Comparison of ENCODE assay signal across 8 cellular contexts in the genomic region with DNA sequence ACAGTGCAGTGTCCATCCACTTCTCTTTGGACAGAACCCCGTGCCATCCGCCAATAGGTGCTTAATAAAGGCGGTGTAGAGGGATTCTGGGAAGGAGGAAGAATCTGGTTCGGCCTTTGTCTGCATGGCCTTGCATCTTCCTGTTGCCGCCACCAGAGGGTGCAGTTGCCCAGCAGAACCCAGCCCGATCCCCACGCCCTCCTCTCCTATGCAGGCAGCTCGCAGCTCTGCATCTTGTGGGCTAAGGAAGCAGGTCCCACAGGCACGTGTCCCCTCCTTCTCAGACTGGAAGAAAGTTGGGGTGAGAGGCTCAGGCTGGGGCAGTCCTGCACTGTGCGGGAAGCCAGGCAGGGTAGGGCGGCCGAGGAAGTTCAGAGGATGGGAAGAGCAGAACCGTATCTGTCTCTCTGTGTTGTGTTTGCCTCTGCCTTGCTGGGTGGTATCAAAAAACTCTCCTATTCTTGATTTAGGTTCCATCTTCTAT. TPM values are rescaled to one million over a fixed set of nuclear protein-coding genes. Genes with fewer than 3 reads are reported as not detected.
A peak's percentile ranks its signal among the peaks of the same experiment; 100 is the strongest.
DNase-seq lines count a peak whose midpoint lies in the region; ATAC-seq and TF ChIP-seq lines count a peak whose summit lies in the region.

No MANE protein-coding gene starts in this region.

- peaks cover 3% of the 10 kb centered on the region for H3K27me3 Mint-ChIP-seq in endothelial cell (ENCODE audit: unreplicated experiment)

- H3K4me1 Mint-ChIP-seq in endothelial cell (ENCODE audit: unreplicated experiment): peaks cover 63% of the 10 kb centered on the region

- peak; percentile 85 for DNase-seq in A172 (ENCODE audit: low spot score)
- peak; percentile 63 to 66 for DNase-seq in NOMO-1 (lab: John Stamatoyannopoulos, UW; ENCODE audit: unreplicated experiment in 2 of 2)
- peak; percentile 83 for DNase-seq in activated CD8-positive, alpha-beta memory T cell treated with anti-CD3 and anti-CD28 coated beads for 24 hours
- peak; percentile 75 for DNase-seq in endothelial cell (ENCODE audit: low spot score)
- peak; percentile 22 to 32 for DNase-seq in stimulated activated CD8-positive, alpha-beta memory T cell treated with anti-CD3 and anti-CD28 coated beads, Interleukin-7, amount 100 ng/mL, for 1 hour (ENCODE audit: low read depth in 2 of 2)

- peak overlapping the region; percentile 49 for H3K4me3 Mint-ChIP-seq in endothelial cell (ENCODE audit: unreplicated experiment)

- H3K9me3 ChIP-seq in muscle layer of colon (ENCODE audit: low read length): no peaks in the 10 kb centered on the region

- ATAC-seq in GM18502 (IDR thresholded peaks at IDR 0.05; ENCODE audit: poor library complexity, unreplicated experiment) (peak; percentile 75), HG03460 (IDR thresholded peaks at IDR 0.05; ENCODE audit: unreplicated experiment) (peak; percentile 70)

- no peaks in the 10 kb centered on the region for H3K27me3 ChIP-seq in muscle layer of colon (ENCODE audit: control insufficient read depth in 1 of 2, insufficient read depth in 2 of 2, low read length in 2 of 2)

- H3K27ac Mint-ChIP-seq in endothelial cell (ENCODE audit: unreplicated experiment): no peak overlapping the region

- peak overlapping the region; percentile 35 for H3K27ac ChIP-seq in muscle layer of colon (ENCODE audit: low read depth, low read length)

- peak; percentile 85 for TF ChIP-seq CTCF in endothelial cell (IDR thresholded peaks at IDR 0.05; ENCODE audit: unreplicated experiment)

- no peak overlapping the region for H3K4me3 ChIP-seq in muscle layer of colon (ENCODE audit: low read depth in 1 of 2, low read length in 2 of 2)

- H3K4me1 ChIP-seq in muscle layer of colon (ENCODE audit: insufficient read depth, low read length): peaks cover 59% of the 10 kb centered on the region

- H3K9me3 Mint-ChIP-seq in endothelial cell (ENCODE audit: unreplicated experiment): no peaks in the 10 kb centered on the region

- H3K36me3 ChIP-seq in muscle layer of colon (ENCODE audit: insufficient read depth, low read length): no peaks in the 10 kb centered on the region

- no peak overlapping the region for H3K9ac ChIP-seq in muscle layer of colon (ENCODE audit: low read length)

- H3K36me3 Mint-ChIP-seq in endothelial cell (ENCODE audit: low read depth, unreplicated experiment): peaks cover 10% of the 10 kb centered on the region

RNA-seq across cellular contexts. Expression of a gene that starts 20.8 kb away (rescaled TPM):
- 29.7 and 40.3 TPM in 2 replicates for total RNA-seq in A172 (2014; rRNA removed; shearing (Covaris generic))
- 101 TPM for total RNA-seq in endothelial cell (ENCODE audit: unreplicated experiment)

RNA-seq across cellular contexts. Expression of a gene that starts 52.8 kb away (rescaled TPM):
- 573 and 611 TPM in 2 replicates for total RNA-seq in A172 (2014; rRNA removed; shearing (Covaris generic))
- total RNA-seq in endothelial cell (ENCODE audit: unreplicated experiment): 111 TPM

Comparison
In these comparisons a context has a peak if more than half of its experiments do, and no peak if none do; other contexts are left out.
1. DNase-seq: peak in every context shown above with its lines; median percentile 85 in A172; 83 in activated CD8-positive, alpha-beta memory T cell treated with anti-CD3 and anti-CD28 coated beads for 24 hours; 75 in endothelial cell; 64 in NOMO-1; 27 in stimulated activated CD8-positive, alpha-beta memory T cell treated with anti-CD3 and anti-CD28 coated beads, Interleukin-7, amount 100 ng/mL, for 1 hour.